In the genomic region with DNA sequence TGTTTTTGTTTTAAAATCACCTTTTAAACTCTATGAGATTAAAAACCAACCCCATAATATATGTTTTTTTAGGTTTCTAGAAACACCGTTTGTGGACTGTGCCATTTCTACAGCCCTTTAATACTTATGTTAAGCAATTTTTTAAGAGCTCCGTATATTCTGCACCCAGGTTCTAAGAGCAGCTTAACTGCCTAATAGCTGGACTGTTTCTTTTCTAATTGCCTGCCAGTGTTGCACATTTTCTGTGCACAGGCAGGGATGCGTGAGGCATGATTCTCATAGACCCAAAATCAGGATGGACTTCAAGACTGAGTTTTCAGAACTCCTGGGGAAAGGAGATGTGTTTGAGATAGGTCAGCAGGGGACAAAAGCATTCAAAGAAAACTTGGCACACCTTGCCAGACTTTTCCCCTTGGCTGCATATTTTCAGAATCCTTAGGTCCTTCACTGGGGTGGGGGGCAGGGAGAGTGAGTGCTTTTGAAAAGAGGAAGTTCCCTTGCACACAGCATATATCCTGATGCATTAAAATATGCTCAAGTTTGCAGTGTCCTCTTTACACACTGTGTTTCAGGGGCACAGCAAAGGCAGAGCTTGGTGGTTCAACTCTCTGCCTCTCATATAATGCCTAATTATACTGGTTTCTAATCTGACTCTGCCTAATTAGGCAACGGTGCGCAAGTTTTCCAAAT, we compare ENCODE assay signal across 10 cellular contexts. TPM values are rescaled to one million over a fixed set of nuclear protein-coding genes. Genes with fewer than 3 reads are reported as not detected.
DNase-seq lines count a peak whose midpoint lies in the region; ATAC-seq, FAIRE-seq and TF ChIP-seq lines count a peak whose summit lies in the region.
"Had no signal": no experiment of that assay in that cellular context is flagged by ENCODE, and none has a peak within 500 bp of the region (broad histone marks: within the 10 kb centered on the region; RNA-seq: fewer than 3 reads in every experiment).

No MANE protein-coding gene starts in this region.

- no peak overlapping the region for H3K4me2 ChIP-seq in GM12878 (ENCODE audit: control insufficient read depth, insufficient read depth)

- peaks cover 1% of the 10 kb centered on the region for H3K4me1 Mint-ChIP-seq in activated CD8-positive, alpha-beta T cell treated with anti-CD3 and anti-CD28 coated beads for 36 hours (ENCODE audit: low read depth)
- H3K4me1 Mint-ChIP-seq in activated CD8-positive, alpha-beta T cell treated with anti-CD3 and anti-CD28 coated beads, Interleukin-2, amount 10 ng/mL, durations not matched to agents 7 days and 5 days (ENCODE audit: low read depth) = peaks cover 4% of the 10 kb centered on the region
- peaks cover 44% of the 10 kb centered on the region for H3K4me1 Mint-ChIP-seq in type B pancreatic cell (ENCODE audit: unreplicated experiment)
- H3K4me1 Mint-ChIP-seq in activated T-helper 17 cell treated with anti-CD3 and anti-CD28 coated beads, Interleukin-2, amount 50 U/mL, for 72 hours = no peaks in the 10 kb centered on the region

- no peaks in the 10 kb centered on the region for H3K79me2 ChIP-seq in GM12878 (ENCODE audit: control insufficient read depth, insufficient read depth, low read length)

- no peaks in the 10 kb centered on the region for H3K9me3 ChIP-seq in GM12878 (replicated peaks; ENCODE audit: control insufficient read depth, insufficient read depth, low read length)
- H3K9me3 ChIP-seq: prostate gland had no signal

- no peak overlapping the region for H3K4me3 ChIP-seq in GM12878
- H3K4me3 ChIP-seq: PC-9, prostate gland had no signal

- H3K9ac ChIP-seq in GM12878 (ENCODE audit: control insufficient read depth, insufficient read depth, low read length) = no peak overlapping the region

- no peaks in the 10 kb centered on the region for H3K36me3 Mint-ChIP-seq in activated CD8-positive, alpha-beta T cell treated with anti-CD3 and anti-CD28 coated beads for 36 hours (ENCODE audit: low read depth)
- H3K36me3 Mint-ChIP-seq in activated CD8-positive, alpha-beta T cell treated with anti-CD3 and anti-CD28 coated beads, Interleukin-2, amount 10 ng/mL, durations not matched to agents 7 days and 5 days (ENCODE audit: low read depth) = no peaks in the 10 kb centered on the region
- H3K36me3 Mint-ChIP-seq in type B pancreatic cell = no peaks in the 10 kb centered on the region
- H3K36me3 Mint-ChIP-seq in activated T-helper 17 cell treated with anti-CD3 and anti-CD28 coated beads, Interleukin-2, amount 50 U/mL, for 72 hours (ENCODE audit: low read depth) = no peaks in the 10 kb centered on the region

- TF ChIP-seq POLR2A in GM12878 (IDR thresholded peaks at IDR 0.05; ENCODE audit: low read depth, low read length) = no peak

- peaks cover 10% of the 10 kb centered on the region for H3K27me3 Mint-ChIP-seq in activated CD8-positive, alpha-beta T cell treated with anti-CD3 and anti-CD28 coated beads for 36 hours
- H3K27me3 Mint-ChIP-seq in activated CD8-positive, alpha-beta T cell treated with anti-CD3 and anti-CD28 coated beads, Interleukin-2, amount 10 ng/mL, durations not matched to agents 7 days and 5 days (ENCODE audit: low read depth) = peaks cover 21% of the 10 kb centered on the region
- H3K27me3 Mint-ChIP-seq in type B pancreatic cell = peaks cover 12% of the 10 kb centered on the region
- H3K27me3 Mint-ChIP-seq in activated T-helper 17 cell treated with anti-CD3 and anti-CD28 coated beads, Interleukin-2, amount 50 U/mL, for 72 hours = peaks cover 20% of the 10 kb centered on the region

- no peak overlapping the region for H3K27ac ChIP-seq in GM12878 (ENCODE audit: control insufficient read depth, insufficient read depth)

- POLR2A ChIA-PET in activated CD8-positive, alpha-beta T cell treated with anti-CD3 and anti-CD28 coated beads for 36 hours (lab: Charles Lee) = no interaction called here
- POLR2A ChIA-PET in activated CD8-positive, alpha-beta T cell treated with anti-CD3 and anti-CD28 coated beads, Interleukin-2, amount 10 ng/mL, durations not matched to agents 7 days and 5 days (lab: Charles Lee) = no interaction called here
- POLR2A ChIA-PET in GM12878 (lab: Charles Lee) = no interaction called here

- no peak for TF ChIP-seq EP300 in GM12878 (IDR thresholded peaks at IDR 0.05; ENCODE audit: borderline replicate concordance in 1 of 2, control insufficient read depth in 1 of 2, low read depth in 2 of 2, low read length in 2 of 2)

- FAIRE-seq in GM12878 (lab: Jason Lieb, UNC) = no peak

- H3K4me3 Mint-ChIP-seq in activated CD8-positive, alpha-beta T cell treated with anti-CD3 and anti-CD28 coated beads for 36 hours = no peak overlapping the region
- H3K4me3 Mint-ChIP-seq in activated CD8-positive, alpha-beta T cell treated with anti-CD3 and anti-CD28 coated beads, Interleukin-2, amount 10 ng/mL, durations not matched to agents 7 days and 5 days = no peak overlapping the region
- H3K4me3 Mint-ChIP-seq in type B pancreatic cell = no peak overlapping the region
- H3K4me3 Mint-ChIP-seq in activated T-helper 17 cell treated with anti-CD3 and anti-CD28 coated beads, Interleukin-2, amount 50 U/mL, for 72 hours = no peak overlapping the region

- in situ Hi-C loops in GM12878 (cut with MboI) = loop anchor here (5.0 to 10.0 kb wide), 3 partner anchors 226 to 898 kb away; no protein-coding TSS in a partner anchor

- RAD21 ChIA-PET in GM12878 (lab: Charles Lee; ENCODE audit: unreplicated experiment) = interaction anchor here (0.5 to 4.8 kb wide), 4 partner anchors 227 to 1000 kb away, joined by 3 to 36 read pairs (median 6); no protein-coding TSS in a partner anchor

- intact Hi-C loops in activated CD8-positive, alpha-beta T cell treated with anti-CD3 and anti-CD28 coated beads for 36 hours (cut with micrococcal nuclease) = loop anchor here (1.0 to 10.0 kb wide), 2 partner anchors 228 to 628 kb away; no protein-coding TSS in a partner anchor
- intact Hi-C loops in GM12878 (cut with micrococcal nuclease; ENCODE audit: unreplicated experiment) = loop anchor here (10.0 kb wide), 1 partner anchor 528 kb away; a partner anchor contains a TSS

- DNase-seq in activated CD8-positive, alpha-beta T cell treated with anti-CD3 and anti-CD28 coated beads for 36 hours = no peak
- DNase-seq in activated CD8-positive, alpha-beta T cell treated with anti-CD3 and anti-CD28 coated beads, Interleukin-2, amount 10 ng/mL, durations not matched to agents 7 days and 5 days = no peak
- DNase-seq in NCI-H69 (lab: John Stamatoyannopoulos, UW) (peak; percentile 47), GM12878 (ENCODE audit: low read depth, low spot score) (no peak), type B pancreatic cell (ENCODE audit: extremely low spot score, unreplicated experiment) (no peak), AG08395 (ENCODE audit: low spot score) (no peak)

- no peaks in the 10 kb centered on the region for H3K9me3 Mint-ChIP-seq in activated CD8-positive, alpha-beta T cell treated with anti-CD3 and anti-CD28 coated beads for 36 hours
- no peaks in the 10 kb centered on the region for H3K9me3 Mint-ChIP-seq in activated CD8-positive, alpha-beta T cell treated with anti-CD3 and anti-CD28 coated beads, Interleukin-2, amount 10 ng/mL, durations not matched to agents 7 days and 5 days (ENCODE audit: insufficient read depth)
- no peaks in the 10 kb centered on the region for H3K9me3 Mint-ChIP-seq in type B pancreatic cell
- H3K9me3 Mint-ChIP-seq in activated T-helper 17 cell treated with anti-CD3 and anti-CD28 coated beads, Interleukin-2, amount 50 U/mL, for 72 hours = no peaks in the 10 kb centered on the region

- H3K27me3 ChIP-seq in GM12878 (replicated peaks in 1 of 2; ENCODE audit: control insufficient read depth in 2 of 2, insufficient read depth in 2 of 2, low read length in 1 of 2) = no peaks in the 10 kb centered on the region

- H2AFZ ChIP-seq in GM12878 (ENCODE audit: control insufficient read depth, low read depth, low read length) = no peak overlapping the region

- ATAC-seq in activated CD8-positive, alpha-beta T cell treated with anti-CD3 and anti-CD28 coated beads for 36 hours = peak; percentile 18
- no peak for ATAC-seq in activated CD8-positive, alpha-beta T cell treated with anti-CD3 and anti-CD28 coated beads, Interleukin-2, amount 10 ng/mL, durations not matched to agents 7 days and 5 days
- ATAC-seq in GM12878 = peak; percentile 66
- no peak for ATAC-seq in activated T-helper 17 cell treated with anti-CD3 and anti-CD28 coated beads, Interleukin-2, amount 50 U/mL, for 72 hours (replicated peaks)
- ATAC-seq in GM19023 (IDR thresholded peaks at IDR 0.05; ENCODE audit: unreplicated experiment) = no peak

- SMC1A ChIA-PET in GM12878 (lab: Charles Lee; ENCODE audit: uncharacterized antibody, unreplicated experiment) = interaction anchor here (0.6 to 5.1 kb wide), 5 partner anchors 15 to 646 kb away, joined by 3 to 34 read pairs (median 3); no protein-coding TSS in a partner anchor

- no peak overlapping the region for H3K27ac Mint-ChIP-seq in activated CD8-positive, alpha-beta T cell treated with anti-CD3 and anti-CD28 coated beads for 36 hours
- no peak overlapping the region for H3K27ac Mint-ChIP-seq in activated CD8-positive, alpha-beta T cell treated with anti-CD3 and anti-CD28 coated beads, Interleukin-2, amount 10 ng/mL, durations not matched to agents 7 days and 5 days
- H3K27ac Mint-ChIP-seq in type B pancreatic cell = peak overlapping the region; percentile 16
- H3K27ac Mint-ChIP-seq in activated T-helper 17 cell treated with anti-CD3 and anti-CD28 coated beads, Interleukin-2, amount 50 U/mL, for 72 hours = no peak overlapping the region

- 40% methylated on average over 5 of the region's 5 CpGs for WGBS in GM12878 (ENCODE audit: insufficient coverage, insufficient replicate concordance, low lambda C conversion rate, missing lambda C conversion rate)

- peak; percentile 31 for TF ChIP-seq CTCF in activated CD8-positive, alpha-beta T cell treated with anti-CD3 and anti-CD28 coated beads for 36 hours (IDR thresholded peaks at IDR 0.05)
- no peak for TF ChIP-seq CTCF in GM12878 (IDR thresholded peaks at IDR 0.05 in 2 of 3, conservative IDR thresholded peaks at IDR 0.05 in 1 of 3; ENCODE audit: control insufficient read depth in 2 of 3, extremely low read depth in 1 of 3, insufficient read depth in 1 of 3, low read depth in 3 of 3, low read length in 3 of 3)
- TF ChIP-seq CTCF in type B pancreatic cell (conservative IDR thresholded peaks at IDR 0.05) = peak; percentile 29

- no TSS peak for BruUV-seq in GM12878 (replicated peaks; lab: Mats Ljungman, UMichigan)

- no peaks in the 10 kb centered on the region for H4K20me1 ChIP-seq in GM12878 (ENCODE audit: control insufficient read depth, insufficient read depth)

- TF ChIP-seq RAD21 in GM12878 (IDR thresholded peaks at IDR 0.05; ENCODE audit: insufficient read depth, low read depth, low read length) = no peak

- no peaks in the 10 kb centered on the region for H3K36me3 ChIP-seq in GM12878 (ENCODE audit: control insufficient read depth in 2 of 2, insufficient read depth in 2 of 2, low read length in 1 of 2)
- H3K36me3 ChIP-seq: prostate gland had no signal

- no peaks in the 10 kb centered on the region for H3K4me1 ChIP-seq in GM12878 (ENCODE audit: control insufficient read depth, insufficient read depth, low read length)
- H3K4me1 ChIP-seq: prostate gland had no signal

- CTCF ChIA-PET in activated CD8-positive, alpha-beta T cell treated with anti-CD3 and anti-CD28 coated beads for 36 hours (lab: Charles Lee) = interaction anchor here (0.6 to 6.7 kb wide), 25 partner anchors 9 to 904 kb away, joined by 3 to 46 read pairs (median 4); no protein-coding TSS in a partner anchor
- CTCF ChIA-PET in activated CD8-positive, alpha-beta T cell treated with anti-CD3 and anti-CD28 coated beads, Interleukin-2, amount 10 ng/mL, durations not matched to agents 7 days and 5 days (lab: Charles Lee) = interaction anchor here (0.5 to 3.8 kb wide), 24 partner anchors 9 to 922 kb away, joined by 3 to 46 read pairs (median 4); a partner anchor contains a TSS
- CTCF ChIA-PET in GM12878 (lab: Yijun Ruan, JAX) = interaction anchor here (0.5 to 5.5 kb wide), 20 partner anchors 9 to 1199 kb away, joined by 3 to 72 read pairs (median 4); no protein-coding TSS in a partner anchor

RNA-seq across cellular contexts. Expression of a gene that starts 27.9 kb away (rescaled TPM):
- total RNA-seq in activated CD8-positive, alpha-beta T cell treated with anti-CD3 and anti-CD28 coated beads for 36 hours = 1 to 10 TPM; 1.7 to 1.8 TPM
- total RNA-seq in activated CD8-positive, alpha-beta T cell treated with anti-CD3 and anti-CD28 coated beads, Interleukin-2, amount 10 ng/mL, durations not matched to agents 7 days and 5 days = under 1 TPM; 0.52 to 0.66 TPM
- total RNA-seq in GM12878 (2013; cell fraction: nucleolus; rRNA removed) = not detected in 2 replicates
- total RNA-seq in GM12878 (2014; rRNA removed) (not detected in 2 replicates), GM12878 (2014; rRNA removed; fragmentation: Illumina TruSeq; extraction: Trizol) (not detected in 2 replicates), GM12878 (2021) (0.10 and 0.27 TPM in 2 replicates), type B pancreatic cell (ENCODE audit: low replicate concordance) (12.2 and 25.3 TPM in 2 replicates)
- polyA plus RNA-seq in GM12878 (2011; ENCODE audit: low read depth) = not detected
- polyA plus RNA-seq in GM12878 (2011; rRNA removed) (not detected in 2 replicates), GM12878 (2014; fragmentation: Illumina TruSeq; extraction: Trizol) (not detected in 2 replicates), GM12878 (2014; fragmentation: Nextera tagmentation; extraction: Ambion mirVana) (not detected), GM12878 (2014; rRNA removed) (not detected in 2 replicates), GM12878 (2016; fragmentation: Nextera tagmentation; extraction: Ambion mirVana) (not detected)
- not detected in 2 replicates for polyA plus RNA-seq in GM12878 (2011; cell fraction: cytosol; rRNA removed)
- polyA plus RNA-seq in GM12878 (2011; cell fraction: nucleus; rRNA removed) = not detected in 2 replicates
- polyA plus RNA-seq in GM12878 (2012) = not detected in 2 replicates
- not detected in 2 replicates for polyA minus RNA-seq in GM12878 (2011; rRNA and poly(A)+ RNA removed)
- polyA minus RNA-seq in GM12878 (2011; cell fraction: cytosol; rRNA and poly(A)+ RNA removed) = not detected in 2 replicates
- polyA minus RNA-seq in GM12878 (2011; cell fraction: nucleus; rRNA and poly(A)+ RNA removed) = not detected in 2 replicates
- total RNA-seq in activated T-helper 17 cell treated with anti-CD3 and anti-CD28 coated beads, Interleukin-2, amount 50 U/mL, for 72 hours = 1 to 10 TPM in 1 of 2 donors, under 1 TPM in 1; 0.77 to 1.0 TPM

Comparison
In these comparisons a context has a peak if more than half of its experiments do, and no peak if none do; other contexts are left out.
1. ATAC-seq: peak in activated CD8-positive, alpha-beta T cell treated with anti-CD3 and anti-CD28 coated beads for 36 hours (single experiment) and GM12878 (single experiment); none in activated CD8-positive, alpha-beta T cell treated with anti-CD3 and anti-CD28 coated beads, Interleukin-2, amount 10 ng/mL, durations not matched to agents 7 days and 5 days (single experiment), activated T-helper 17 cell treated with anti-CD3 and anti-CD28 coated beads, Interleukin-2, amount 50 U/mL, for 72 hours (single experiment) and GM19023 (single experiment).
2. CTCF ChIP-seq: peak in activated CD8-positive, alpha-beta T cell treated with anti-CD3 and anti-CD28 coated beads for 36 hours (single experiment) and type B pancreatic cell (single experiment); none in GM12878 (0 of 3).